1 cellular context compared by ENCODE assay signal in genomic region chr10:28269842-28270456, GRCh38.
TF ChIP-seq lines count a peak whose summit lies in the region.

No MANE protein-coding gene starts in this region.

TF ChIP-seq in K562, 482 proteins besides CTCF, POLR2A, EP300 and RAD21:
- TF ChIP-seq MTF1 (CRISPR knock-in tag; IDR thresholded peaks at IDR 0.05; ENCODE audit: borderline replicate concordance) (no peak), C11orf30 (IDR thresholded peaks at IDR 0.05; ENCODE audit: low read depth) (peak; percentile 53; the same call in 1 of the 2 replicates), IRF1 (CRISPR knock-in tag; IDR thresholded peaks at IDR 0.05; ENCODE audit: borderline replicate concordance) (no peak), MAFK (IDR thresholded peaks at IDR 0.05; ENCODE audit: low read length) (0 out of 2 replicates have a peak, but pooled peaks have one; percentile 16), MAFF (IDR thresholded peaks at IDR 0.05; ENCODE audit: low read length) (peak; percentile 25; the same call in 1 of the 2 replicates), ZNF316 (IDR thresholded peaks at IDR 0.05) (peak; percentile 72), MAFG (tag; conservative IDR thresholded peaks at IDR 0.05) (peak; percentile 44)
